In genomic region chr4:174154455-174154854, GRCh38 we compare ENCODE assay signal across 12 cellular contexts.
DNase-seq lines count a peak whose midpoint lies in the region; ATAC-seq and TF ChIP-seq lines count a peak whose summit lies in the region.
"Had no signal": no experiment of that assay in that cellular context is flagged by ENCODE, and none has a peak within 500 bp of the region (broad histone marks: within the 10 kb centered on the region; RNA-seq: fewer than 3 reads in every experiment).

No MANE protein-coding gene starts in this region.

- no peaks in the 10 kb centered on the region for H4K20me1 ChIP-seq in OCI-LY7 (ENCODE audit: insufficient read depth, low read length)
- H4K20me1 ChIP-seq: BLaER1 had no signal

- no peaks in the 10 kb centered on the region for H3K4me1 ChIP-seq in OCI-LY7 (ENCODE audit: insufficient read depth, low read length, poor library complexity, severe bottlenecking)
- H3K4me1 ChIP-seq: BLaER1 had no signal

- no peak overlapping the region for H3K4me2 ChIP-seq in OCI-LY7 (ENCODE audit: low read length)
- H3K4me2 ChIP-seq: BLaER1 had no signal

- DNase-seq in Right ventricle myocardium inferior (ENCODE audit: missing footprints), result no peak
- no peak for DNase-seq in cardiac septum (ENCODE audit: low spot score)
- DNase-seq in astrocyte of the spinal cord (ENCODE audit: low read depth, low spot score), result peak; percentile 74
- DNase-seq in kidney epithelial cell (ENCODE audit: low read depth), result peak; percentile 16
- DNase-seq in natural killer cell treated with Interleukin-12 subunit alpha and Interleukin-12 subunit beta and Interleukin-15 and Interleukin-18, amount 100 ng/mL, for 72 hours (ENCODE audit: low spot score), result no peak
- no peak for DNase-seq in OCI-LY7 (ENCODE audit: low spot score)
- DNase-seq in activated naive CD4-positive, alpha-beta T cell (lab: John Stamatoyannopoulos, UW), result no peak
- DNase-seq: activated CD4-positive, alpha-beta T cell treated with anti-CD3 and anti-CD28 coated beads, Interleukin-2, amount 50 U/mL, for 4 hours; dorsolateral prefrontal cortex; NCI-H510A treated with DMSO at 0.1 percent for 48 hours had no signal

- H3K27me3 ChIP-seq in kidney epithelial cell (ENCODE audit: control insufficient read depth, insufficient read depth, low read length), result no peaks in the 10 kb centered on the region
- H3K27me3 ChIP-seq: BLaER1 had no signal

- in situ Hi-C loops in astrocyte of the spinal cord (cut with HindIII; ENCODE audit: low sequenced_read_pairs), result no loop called here

- BruUV-seq in OCI-LY7 (replicated peaks; lab: Mats Ljungman, UMichigan), result no TSS peak

- no peak overlapping the region for H3K4me3 Mint-ChIP-seq in natural killer cell treated with Interleukin-12 subunit alpha and Interleukin-12 subunit beta and Interleukin-15 and Interleukin-18, amount 100 ng/mL, for 72 hours

- H3K4me1 Mint-ChIP-seq in natural killer cell treated with Interleukin-12 subunit alpha and Interleukin-12 subunit beta and Interleukin-15 and Interleukin-18, amount 100 ng/mL, for 72 hours (ENCODE audit: low read depth in 2 of 2), result no peaks in the 10 kb centered on the region

- H3K27me3 Mint-ChIP-seq in natural killer cell treated with Interleukin-12 subunit alpha and Interleukin-12 subunit beta and Interleukin-15 and Interleukin-18, amount 100 ng/mL, for 72 hours, result peaks cover 6 to 16% of the 10 kb centered on the region in 2 donors

- no peak overlapping the region for H3K27ac Mint-ChIP-seq in natural killer cell treated with Interleukin-12 subunit alpha and Interleukin-12 subunit beta and Interleukin-15 and Interleukin-18, amount 100 ng/mL, for 72 hours

- H3K4me3 ChIP-seq in astrocyte of the spinal cord (ENCODE audit: low read depth, low read length) (peak overlapping the region; percentile 8), kidney epithelial cell (ENCODE audit: low read depth, low read length) (no peak overlapping the region), OCI-LY7 (ENCODE audit: low read depth, low read length, poor library complexity, severe bottlenecking) (no peak overlapping the region)
- H3K4me3 ChIP-seq: BLaER1 had no signal

- no peaks in the 10 kb centered on the region for H3K36me3 ChIP-seq in kidney epithelial cell (ENCODE audit: control insufficient read depth, insufficient read depth, low read length)
- H3K36me3 ChIP-seq in OCI-LY7 (ENCODE audit: insufficient read depth, low read length), result no peaks in the 10 kb centered on the region
- H3K36me3 ChIP-seq: BLaER1 had no signal

- intact Hi-C loops in Right ventricle myocardium inferior (cut with DNase I), result loop anchor here (2.0 to 10.0 kb wide), 4 partner anchors 160 to 648 kb away; partner anchors contain the start of gene HAND2
- intact Hi-C loops in cardiac septum (cut with DNase I), result loop anchor here (10.0 kb wide), 2 partner anchors 620 to 730 kb away; partner anchors contain the start of gene HAND2
- intact Hi-C loops in OCI-LY7 (cut with micrococcal nuclease; ENCODE audit: unreplicated experiment), result no loop called here

- no peaks in the 10 kb centered on the region for H3K9me3 ChIP-seq in OCI-LY7 (ENCODE audit: low read length)
- H3K9me3 ChIP-seq: BLaER1 had no signal

- POLR2A ChIA-PET in OCI-LY7 (lab: Charles Lee), result no interaction called here

- H3K27ac ChIP-seq in OCI-LY7 (ENCODE audit: low read depth, low read length, poor library complexity, severe bottlenecking), result no peak overlapping the region
- H3K27ac ChIP-seq: BLaER1, dorsolateral prefrontal cortex had no signal

- ATAC-seq in Right ventricle myocardium inferior (peak; percentile 55), GM19397 (IDR thresholded peaks at IDR 0.05; ENCODE audit: unreplicated experiment) (no peak)
- no peak for ATAC-seq in natural killer cell treated with Interleukin-12 subunit alpha and Interleukin-12 subunit beta and Interleukin-15 and Interleukin-18, amount 100 ng/mL, for 72 hours

- no peaks in the 10 kb centered on the region for H3K36me3 Mint-ChIP-seq in natural killer cell treated with Interleukin-12 subunit alpha and Interleukin-12 subunit beta and Interleukin-15 and Interleukin-18, amount 100 ng/mL, for 72 hours

- no peaks in the 10 kb centered on the region for H3K9me2 ChIP-seq in OCI-LY7 (ENCODE audit: insufficient read depth, low read length)

- no peaks in the 10 kb centered on the region for H3K79me2 ChIP-seq in OCI-LY7 (ENCODE audit: insufficient read depth, low read depth, low read length)

- no peak for TF ChIP-seq CTCF in astrocyte of the spinal cord (IDR thresholded peaks at IDR 0.05; ENCODE audit: low read depth, low read length)
- no peak for TF ChIP-seq CTCF in kidney epithelial cell (IDR thresholded peaks at IDR 0.05; ENCODE audit: insufficient read depth, low read length, poor library complexity, severe bottlenecking)
- TF ChIP-seq CTCF in OCI-LY7 (conservative IDR thresholded peaks at IDR 0.05; ENCODE audit: low read length), result no peak

- H3K9me3 Mint-ChIP-seq in natural killer cell treated with Interleukin-12 subunit alpha and Interleukin-12 subunit beta and Interleukin-15 and Interleukin-18, amount 100 ng/mL, for 72 hours, result no peaks in the 10 kb centered on the region

- CTCF ChIA-PET in OCI-LY7 (lab: Charles Lee; ENCODE audit: unreplicated experiment), result no interaction called here

- H2AFZ ChIP-seq in OCI-LY7 (ENCODE audit: low read length), result no peak overlapping the region

Comparison
In these comparisons a context has a peak if more than half of its experiments do, and no peak if none do; other contexts are left out.
1. DNase-seq: peak in astrocyte of the spinal cord (single experiment) and kidney epithelial cell (single experiment); none in Right ventricle myocardium inferior (single experiment), cardiac septum (single experiment), natural killer cell treated with Interleukin-12 subunit alpha and Interleukin-12 subunit beta and Interleukin-15 and Interleukin-18, amount 100 ng/mL, for 72 hours (single experiment), OCI-LY7 (single experiment) and activated naive CD4-positive, alpha-beta T cell (0 of 4).